In the genomic region with DNA sequence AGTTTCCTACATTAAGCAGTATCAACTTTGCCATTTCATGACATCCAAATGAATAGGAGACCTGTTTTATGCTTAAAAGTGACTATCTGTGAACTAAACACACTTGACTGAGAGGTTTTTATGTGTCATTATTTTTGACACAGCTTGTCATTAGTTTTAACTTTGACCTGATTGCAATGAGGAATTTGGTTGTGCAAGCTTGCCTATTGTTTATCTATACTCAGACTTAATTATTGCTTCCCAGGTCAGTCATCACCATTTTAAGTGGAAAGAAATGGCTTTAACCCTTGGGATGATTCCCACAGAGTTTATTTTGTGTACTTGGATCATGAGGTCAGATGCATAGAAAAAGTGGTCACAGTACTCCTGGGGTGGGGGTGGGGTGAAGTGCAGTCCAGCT, we compare ENCODE assay signal across 22 cellular contexts.
DNase-seq lines count a peak whose midpoint lies in the region; ATAC-seq and TF ChIP-seq lines count a peak whose summit lies in the region.
"Had no signal": no experiment of that assay in that cellular context is flagged by ENCODE, and none has a peak within 500 bp of the region (broad histone marks: within the 10 kb centered on the region; RNA-seq: fewer than 3 reads in every experiment).

No MANE protein-coding gene starts in this region.

- peak overlapping the region in 3 of 4 donors; percentile 7 to 55 (median 42) for H3K27ac ChIP-seq in esophagus muscularis mucosa (replicated peaks in 1 of 4)
- no peak overlapping the region for H3K27ac ChIP-seq in Karpas-422 (ENCODE audit: low read length)
- H3K27ac ChIP-seq: KMS-11, SJCRH30 had no signal

- H3K27ac Mint-ChIP-seq in nephron progenitor cell = no peak overlapping the region
- no peak overlapping the region for H3K27ac Mint-ChIP-seq in stimulated activated naive B cell treated with anti-CD40 and anti-IgM and Interleukin-4, amounts not matched to agents 10 μg/mL and 1 μg/mL and 100 μg/mL, for 72 hours
- H3K27ac Mint-ChIP-seq: B cell; CD8-positive, alpha-beta T cell; HFFc6 had no signal

- no peak for TF ChIP-seq EP300 in esophagus muscularis mucosa (IDR thresholded peaks at IDR 0.05)

- TF ChIP-seq CTCF in esophagus muscularis mucosa (IDR thresholded peaks at IDR 0.05) (no peak), nephron progenitor cell (IDR thresholded peaks at IDR 0.05) (no peak)

- no peaks in the 10 kb centered on the region for H4K20me1 ChIP-seq in Karpas-422 (ENCODE audit: insufficient read depth, low read depth, low read length)

- H3K9me3 ChIP-seq in esophagus muscularis mucosa = no peaks in the 10 kb centered on the region
- no peaks in the 10 kb centered on the region for H3K9me3 ChIP-seq in Karpas-422 (ENCODE audit: low read length)
- H3K9me3 ChIP-seq: Caco-2, HAP-1, SJCRH30 had no signal

- peaks cover 8% of the 10 kb centered on the region for H3K9me3 Mint-ChIP-seq in nephron progenitor cell
- H3K9me3 Mint-ChIP-seq in stimulated activated naive B cell treated with anti-CD40 and anti-IgM and Interleukin-4, amounts not matched to agents 10 μg/mL and 1 μg/mL and 100 μg/mL, for 72 hours = no peaks in the 10 kb centered on the region
- H3K9me3 Mint-ChIP-seq: CD8-positive, alpha-beta T cell; HFFc6 had no signal

- intact Hi-C loops in esophagus muscularis mucosa (cut with DNase I) = no loop called here

- H3K4me3 Mint-ChIP-seq in nephron progenitor cell = peak overlapping the region; percentile 24
- H3K4me3 Mint-ChIP-seq in stimulated activated naive B cell treated with anti-CD40 and anti-IgM and Interleukin-4, amounts not matched to agents 10 μg/mL and 1 μg/mL and 100 μg/mL, for 72 hours = no peak overlapping the region
- H3K4me3 Mint-ChIP-seq: B cell; CD8-positive, alpha-beta T cell; HFFc6 had no signal

- DNase-seq in NCI-H69 (lab: John Stamatoyannopoulos, UW) (peak; percentile 31), esophagus muscularis mucosa (ENCODE audit: extremely low spot score) (no peak), nephron progenitor cell (no peak), Karpas-422 (no peak), medulla oblongata (ENCODE audit: extremely low spot score) (no peak)
- DNase-seq in stimulated activated naive B cell treated with anti-CD40 and anti-IgM and Interleukin-4, amounts not matched to agents 10 μg/mL and 1 μg/mL and 100 μg/mL, for 72 hours = no peak
- DNase-seq: Caco-2; CD8-positive, alpha-beta T cell; HFFc6; NCI-H1092; NCI-H1417 treated with DMSO at 0.1 percent for 48 hours; NCI-H187 treated with DMSO at 0.1 percent for 48 hours; NCI-H2171 treated with DMSO at 0.1 percent for 48 hours; NCI-H345; NCI-H510A treated with DMSO at 0.1 percent for 48 hours; NCI-H774; SJCRH30 had no signal

- ATAC-seq in stimulated activated naive B cell treated with anti-CD40 and anti-IgM and Interleukin-4, amounts not matched to agents 10 μg/mL and 1 μg/mL and 100 μg/mL, for 72 hours (replicated peaks) = no peak
- ATAC-seq in HG02970 (IDR thresholded peaks at IDR 0.05; ENCODE audit: low FRiP score, unreplicated experiment) = no peak
- ATAC-seq: CD8-positive, alpha-beta T cell; SK-N-SH treated with all-trans-retinoic acid at 6 μM for 48 hours had no signal

- H3K4me1 ChIP-seq in esophagus muscularis mucosa = peaks cover 20 to 31% (median 26%) of the 10 kb centered on the region in 4 donors
- no peaks in the 10 kb centered on the region for H3K4me1 ChIP-seq in Karpas-422 (ENCODE audit: low read length)

- H3K36me3 ChIP-seq in esophagus muscularis mucosa (no peaks in the 10 kb centered on the region), Karpas-422 (ENCODE audit: insufficient read depth, low read length) (no peaks in the 10 kb centered on the region)
- H3K36me3 ChIP-seq: HAP-1, SJCRH30 had no signal

- H3K9me2 ChIP-seq in Karpas-422 (replicated peaks; ENCODE audit: insufficient read depth, low read length) = no peaks in the 10 kb centered on the region

- H3K4me2 ChIP-seq in Karpas-422 (ENCODE audit: low read depth, low read length, poor library complexity, severe bottlenecking) = no peak overlapping the region
- H3K4me2 ChIP-seq: KMS-11 had no signal

- no peak overlapping the region for H2AFZ ChIP-seq in Karpas-422 (ENCODE audit: low read length)

- no peaks in the 10 kb centered on the region for H3K79me2 ChIP-seq in Karpas-422 (ENCODE audit: low read length)

- no peaks in the 10 kb centered on the region for H3K27me3 ChIP-seq in esophagus muscularis mucosa
- H3K27me3 ChIP-seq in Karpas-422 (ENCODE audit: low read length) = no peaks in the 10 kb centered on the region

- H3K4me3 ChIP-seq in esophagus muscularis mucosa = no peak overlapping the region
- no peak overlapping the region for H3K4me3 ChIP-seq in Karpas-422 (ENCODE audit: low read length)
- H3K4me3 ChIP-seq: HAP-1, SJCRH30 had no signal

- H3K27me3 Mint-ChIP-seq in nephron progenitor cell (ENCODE audit: low read depth, poor library complexity) = no peaks in the 10 kb centered on the region
- H3K27me3 Mint-ChIP-seq in stimulated activated naive B cell treated with anti-CD40 and anti-IgM and Interleukin-4, amounts not matched to agents 10 μg/mL and 1 μg/mL and 100 μg/mL, for 72 hours = no peaks in the 10 kb centered on the region

- no peak for TF ChIP-seq POLR2A in esophagus muscularis mucosa (IDR thresholded peaks at IDR 0.05; ENCODE audit: low read depth)

- no peak overlapping the region for H3K9ac ChIP-seq in Karpas-422 (ENCODE audit: low read length)
- H3K9ac ChIP-seq: KMS-11 had no signal

- H3K36me3 Mint-ChIP-seq in nephron progenitor cell (ENCODE audit: low read depth) = peaks cover under 1% of the 10 kb centered on the region
- no peaks in the 10 kb centered on the region for H3K36me3 Mint-ChIP-seq in stimulated activated naive B cell treated with anti-CD40 and anti-IgM and Interleukin-4, amounts not matched to agents 10 μg/mL and 1 μg/mL and 100 μg/mL, for 72 hours
- H3K36me3 Mint-ChIP-seq: CD8-positive, alpha-beta T cell had no signal

- peaks cover 64% of the 10 kb centered on the region for H3K4me1 Mint-ChIP-seq in nephron progenitor cell
- no peaks in the 10 kb centered on the region for H3K4me1 Mint-ChIP-seq in stimulated activated naive B cell treated with anti-CD40 and anti-IgM and Interleukin-4, amounts not matched to agents 10 μg/mL and 1 μg/mL and 100 μg/mL, for 72 hours
